ENCODE assay signal across 17 cellular contexts in genomic region chr9:4424038-4424437, GRCh38.
DNase-seq lines count a peak whose midpoint lies in the region; ATAC-seq, FAIRE-seq and TF ChIP-seq lines count a peak whose summit lies in the region.
"Had no signal": no experiment of that assay in that cellular context is flagged by ENCODE, and none has a peak within 500 bp of the region (broad histone marks: within the 10 kb centered on the region; RNA-seq: fewer than 3 reads in every experiment).

No MANE protein-coding gene starts in this region.

- CTCF ChIA-PET in HepG2 (lab: Yijun Ruan, JAX; ENCODE audit: low intra/inter-chr PET ratio, low total read pairs): no interaction called here

- H2AFZ ChIP-seq in HepG2 (ENCODE audit: low read length): no peak overlapping the region

- H3K36me3 ChIP-seq in liver (ENCODE audit: control insufficient read depth in 4 of 4, insufficient read depth in 3 of 4, low read depth in 1 of 4, low read length in 3 of 4) (no peaks in the 10 kb centered on the region), HepG2 (replicated peaks in 1 of 2; ENCODE audit: control insufficient read depth in 1 of 2, insufficient read depth in 2 of 2, low read length in 2 of 2) (no peaks in the 10 kb centered on the region), right lobe of liver (no peaks in the 10 kb centered on the region)

- TF ChIP-seq EP300 in HepG2 (IDR thresholded peaks at IDR 0.05; ENCODE audit: low read depth in 2 of 2, low read length in 2 of 2) (no peak), HepG2 (CRISPR knock-in tag; IDR thresholded peaks at IDR 0.05; ENCODE audit: borderline replicate concordance) (no peak)

- no peaks in the 10 kb centered on the region for H3K27me3 Mint-ChIP-seq in endothelial cell (ENCODE audit: unreplicated experiment)

- no peak overlapping the region for H3K27ac ChIP-seq in liver (ENCODE audit: low read depth in 1 of 2, low read length in 2 of 2)
- no peak overlapping the region for H3K27ac ChIP-seq in HepG2 (ENCODE audit: extremely low read length, insufficient read depth, low read length)
- H3K27ac ChIP-seq in right lobe of liver: peak overlapping the region in 2 of 3 donors; percentile 30 to 45
- H3K27ac ChIP-seq in coronary artery: no peak overlapping the region

- FAIRE-seq in HepG2 (lab: Jason Lieb, UNC): no peak
- FAIRE-seq: GM12891, H1 had no signal

- TF ChIP-seq RAD21 in liver (IDR thresholded peaks at IDR 0.05) (peak; percentile 5 to 20), HepG2 (CRISPR knock-in tag; IDR thresholded peaks at IDR 0.05) (no peak)

- peaks cover 5 to 31% (median 11%) of the 10 kb centered on the region in 4 donors for H3K4me1 ChIP-seq in liver (ENCODE audit: control insufficient read depth in 4 of 4, insufficient read depth in 4 of 4, low read length in 3 of 4)
- no peaks in the 10 kb centered on the region for H3K4me1 ChIP-seq in HepG2 (ENCODE audit: insufficient read depth, low read length)
- H3K4me1 ChIP-seq in right lobe of liver: peaks cover 0 to 36% (median 16%) of the 10 kb centered on the region in 4 donors

- intact Hi-C loops in HepG2 (cut with micrococcal nuclease; ENCODE audit: unreplicated experiment): no loop called here
- intact Hi-C loops in right lobe of liver (cut with DNase I): no loop called here

- no peaks in the 10 kb centered on the region for H3K9me3 Mint-ChIP-seq in endothelial cell (ENCODE audit: unreplicated experiment)

- H3K27ac Mint-ChIP-seq in endothelial cell (ENCODE audit: unreplicated experiment): peak overlapping the region; percentile 94
- H3K27ac Mint-ChIP-seq: CD4-positive, alpha-beta memory T cell had no signal

- POLR2A ChIA-PET in HepG2 (lab: Yijun Ruan, JAX): no interaction called here

- ATAC-seq in HepG2 (no peak), right lobe of liver (peak; percentile 26 to 63 (median 50)), GM19035 (IDR thresholded peaks at IDR 0.05; ENCODE audit: unreplicated experiment) (no peak)

- H4K20me1 ChIP-seq in HepG2 (ENCODE audit: insufficient read depth, low read length): no peaks in the 10 kb centered on the region

- H3K27me3 ChIP-seq in liver (ENCODE audit: control insufficient read depth in 4 of 4, insufficient read depth in 4 of 4, low read length in 3 of 4) (no peaks in the 10 kb centered on the region), HepG2 (ENCODE audit: control insufficient read depth in 1 of 2, insufficient read depth in 2 of 2, low read length in 2 of 2) (no peaks in the 10 kb centered on the region; a peak in 1 of 5 replicates), right lobe of liver (no peaks in the 10 kb centered on the region)

- H3K79me2 ChIP-seq in HepG2 (ENCODE audit: insufficient read depth, low read length): no peaks in the 10 kb centered on the region

- TF ChIP-seq CTCF in liver (IDR thresholded peaks at IDR 0.05; ENCODE audit: low read depth, low read length, missing input control): no peak
- no peak for TF ChIP-seq CTCF in HepG2 (CRISPR knock-in tag; IDR thresholded peaks at IDR 0.05)
- no peak for TF ChIP-seq CTCF in endothelial cell (IDR thresholded peaks at IDR 0.05; ENCODE audit: unreplicated experiment)
- no peak for TF ChIP-seq CTCF in right lobe of liver (IDR thresholded peaks at IDR 0.05)
- no peak for TF ChIP-seq CTCF in coronary artery (IDR thresholded peaks at IDR 0.05)

- no peak overlapping the region for H3K4me2 ChIP-seq in HepG2 (ENCODE audit: low read depth, low read length)

- no TSS peak for BruUV-seq in HepG2 (replicated peaks; lab: Mats Ljungman, UMichigan)

- no peaks in the 10 kb centered on the region for H3K36me3 Mint-ChIP-seq in endothelial cell (ENCODE audit: low read depth, unreplicated experiment)
- H3K36me3 Mint-ChIP-seq: CD4-positive, alpha-beta memory T cell had no signal

- peak overlapping the region in 1 of 2 donors; percentile 37 for H3K9ac ChIP-seq in liver (ENCODE audit: low read depth in 1 of 2, low read length in 2 of 2)
- H3K9ac ChIP-seq in HepG2 (ENCODE audit: insufficient read depth, low read depth, low read length): no peak overlapping the region

- H3K4me3 Mint-ChIP-seq in endothelial cell (ENCODE audit: unreplicated experiment): no peak overlapping the region
- H3K4me3 Mint-ChIP-seq: CD4-positive, alpha-beta memory T cell had no signal

- in situ Hi-C loops in HepG2 (cut with HindIII; ENCODE audit: extremely low pct_ligation_motif_present, low pct_unique_long_range_greater_than_20kb): no loop called here

- DNase-seq in HepG2 (ENCODE audit: low spot score) (no peak), endothelial cell (ENCODE audit: low spot score) (no peak), right lobe of liver (no peak), coronary artery (ENCODE audit: low spot score) (no peak)
- DNase-seq: C1 segment of cervical spinal cord; Calu3; CD4-positive, alpha-beta memory T cell; COR-L47; DMS53; DMS79 treated with DMSO at 0.1 percent for 48 hours; GF-D8; H7; HCEC 1CT had no signal

- peaks cover 53% of the 10 kb centered on the region for H3K4me1 Mint-ChIP-seq in endothelial cell (ENCODE audit: unreplicated experiment)

- H3K4me3 ChIP-seq in liver (ENCODE audit: low read depth in 1 of 3, low read length in 3 of 3) (no peak overlapping the region), HepG2 (replicated peaks in 1 of 3; ENCODE audit: insufficient read depth in 1 of 3, low read depth in 2 of 3, low read length in 3 of 3) (no peak overlapping the region), right lobe of liver (no peak overlapping the region), coronary artery (no peak overlapping the region)

- no peak for TF ChIP-seq POLR2A in HepG2 (IDR thresholded peaks at IDR 0.05; ENCODE audit: insufficient read depth in 1 of 2, low read depth in 2 of 2, low read length in 2 of 2)
- TF ChIP-seq POLR2A in right lobe of liver (IDR thresholded peaks at IDR 0.05): no peak

- no peaks in the 10 kb centered on the region for H3K9me3 ChIP-seq in liver (ENCODE audit: control insufficient read depth in 4 of 4, low read length in 3 of 4)
- H3K9me3 ChIP-seq in HepG2 (ENCODE audit: low read length): no peaks in the 10 kb centered on the region
- no peaks in the 10 kb centered on the region for H3K9me3 ChIP-seq in right lobe of liver

- 47% methylated on average over 1 of the region's 1 CpG for WGBS in liver
- WGBS in HepG2 (ENCODE audit: low lambda C conversion rate): 0% methylated on average over 1 of the region's 1 CpG
- WGBS in right lobe of liver (ENCODE audit: insufficient coverage, low coverage, low lambda C conversion rate, missing lambda C conversion rate): 29% methylated on average over 1 of the region's 1 CpG

TF ChIP-seq in liver, 16 proteins besides CTCF, POLR2A, EP300 and RAD21 (continues in another document):
- peak; percentile 19 to 47 for TF ChIP-seq RXRA (IDR thresholded peaks at IDR 0.05)
- peak; percentile 32 for TF ChIP-seq MAX (IDR thresholded peaks at IDR 0.05)
- TF ChIP-seq HNF4A (conservative IDR thresholded peaks at IDR 0.05): peak; percentile 79 to 85
- TF ChIP-seq HNF4G (IDR thresholded peaks at IDR 0.05): peak; percentile 38

TF ChIP-seq in HepG2, 621 proteins besides CTCF, POLR2A, EP300 and RAD21:
- TF ChIP-seq MAZ (IDR thresholded peaks at IDR 0.05; ENCODE audit: borderline replicate concordance, low read depth, low read length) (no peak), MAZ (CRISPR knock-in tag; IDR thresholded peaks at IDR 0.05; ENCODE audit: low read depth) (no peak), HNRNPL (IDR thresholded peaks at IDR 0.05; ENCODE audit: low read depth, low read length) (no peak), RERE (CRISPR knock-in tag; IDR thresholded peaks at IDR 0.05; ENCODE audit: low read depth) (no peak), KLF12 (CRISPR knock-in tag; IDR thresholded peaks at IDR 0.05; ENCODE audit: borderline replicate concordance) (no peak), RXRB (CRISPR knock-in tag; IDR thresholded peaks at IDR 0.05; ENCODE audit: borderline replicate concordance) (no peak), ZNF761 (CRISPR knock-in tag; conservative IDR thresholded peaks at IDR 0.05) (no peak)

Comparison
In these comparisons a context has a peak if more than half of its experiments do, and no peak if none do; other contexts are left out.
1. H3K27ac ChIP-seq: peak in right lobe of liver (2 of 3); none in liver (0 of 2), HepG2 (single experiment) and coronary artery (0 of 2).
2. ATAC-seq: peak in right lobe of liver (4 of 4); none in HepG2 (single experiment) and GM19035 (single experiment).